In the genomic region with DNA sequence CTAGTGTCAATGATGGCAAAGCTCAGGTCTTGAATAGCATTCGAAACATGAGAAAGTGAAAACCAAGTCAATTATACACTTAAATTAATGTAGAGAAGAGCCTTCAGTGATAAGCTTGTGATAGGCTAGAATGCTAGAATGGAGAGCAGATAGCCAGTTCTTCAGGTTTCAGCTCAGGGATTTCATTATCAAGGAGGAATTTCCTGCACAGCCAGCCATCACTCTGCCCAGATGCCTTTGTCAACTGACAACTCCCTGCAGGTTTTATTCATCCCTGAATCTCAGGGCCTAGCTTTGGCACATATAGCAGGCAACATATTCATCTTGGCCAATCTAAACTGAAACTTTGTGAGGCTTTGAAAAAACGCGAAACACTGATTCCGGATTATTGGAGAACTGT, we compare ENCODE assay signal across 24 cellular contexts.
"Had no signal": no experiment of that assay in that cellular context is flagged by ENCODE, and none has a peak within 500 bp of the region (broad histone marks: within the 10 kb centered on the region; RNA-seq: fewer than 3 reads in every experiment).

No MANE protein-coding gene starts in this region.

- H3K36me3 Mint-ChIP-seq: activated naive CD8-positive, alpha-beta T cell treated with anti-CD3 and anti-CD28 coated beads, Interleukin-2, amount 10 ng/mL, durations not matched to agents 7 days and 5 days had no signal

- H3K4me3 Mint-ChIP-seq: activated CD4-positive, alpha-beta T cell treated with anti-CD3 and anti-CD28 coated beads for 36 hours; activated CD8-positive, alpha-beta T cell treated with anti-CD3 and anti-CD28 coated beads for 36 hours; activated naive CD8-positive, alpha-beta T cell treated with anti-CD3 and anti-CD28 coated beads, Interleukin-2, amount 10 ng/mL, durations not matched to agents 7 days and 5 days; activated T-cell treated with anti-CD3 and anti-CD28 coated beads, Interleukin-2, amount 50 U/mL, for 72 hours; T-helper 17 cell had no signal

- H3K4me1 ChIP-seq: adrenal gland, breast epithelium had no signal

- H3K9me3 ChIP-seq: adrenal gland had no signal

- DNase-seq: activated CD4-positive, alpha-beta T cell treated with anti-CD3 and anti-CD28 coated beads for 36 hours; activated CD4-positive, alpha-beta T cell treated with anti-CD3 and anti-CD28 coated beads, Interleukin-2, amount 50 U/mL, for 1 hour; activated CD4-positive, CD25-positive, alpha-beta regulatory T cell; activated CD8-positive, alpha-beta memory T cell treated with anti-CD3 and anti-CD28 coated beads, Interleukin-2, amount 50 U/mL, for 4 hours; activated CD8-positive, alpha-beta T cell treated with anti-CD3 and anti-CD28 coated beads for 36 hours; activated naive CD4-positive, alpha-beta T cell treated with anti-CD3 and anti-CD28 coated beads, Interleukin-2, amount 50 U/mL, for 16 hours; activated naive CD8-positive, alpha-beta T cell treated with anti-CD3 and anti-CD28 coated beads, Interleukin-2, amount 10 ng/mL, durations not matched to agents 7 days and 5 days; activated T-cell treated with anti-CD3 and anti-CD28 coated beads, Interleukin-2, amount 50 U/mL, for 72 hours; adrenal gland; central memory CD4-positive, alpha-beta T cell; MG63; NCI-H1105; NCI-H1436; NCI-H187 treated with DMSO at 0.1 percent for 48 hours; NCI-H2081 treated with DMSO at 0.1 percent for 48 hours; NCI-H2171 treated with DMSO at 0.1 percent for 48 hours; NCI-H345; NCI-H524; NCI-H82; SIG-M5; T-helper 17 cell; T-helper 9 cell had no signal

- ATAC-seq: activated CD4-positive, alpha-beta T cell treated with anti-CD3 and anti-CD28 coated beads for 36 hours; activated CD8-positive, alpha-beta T cell treated with anti-CD3 and anti-CD28 coated beads for 36 hours; activated T-cell treated with anti-CD3 and anti-CD28 coated beads, Interleukin-2, amount 50 U/mL, for 72 hours; T-helper 17 cell had no signal

- H3K27ac Mint-ChIP-seq: activated CD4-positive, alpha-beta T cell treated with anti-CD3 and anti-CD28 coated beads for 36 hours; activated CD8-positive, alpha-beta T cell treated with anti-CD3 and anti-CD28 coated beads for 36 hours; activated naive CD8-positive, alpha-beta T cell treated with anti-CD3 and anti-CD28 coated beads, Interleukin-2, amount 10 ng/mL, durations not matched to agents 7 days and 5 days; activated T-cell treated with anti-CD3 and anti-CD28 coated beads, Interleukin-2, amount 50 U/mL, for 72 hours; activated T-helper 2 cell treated with anti-CD3 and anti-CD28 coated beads, Interferon-gamma antibody, Interleukin-2, Interleukin-4, amounts not matched to agents 10 μg/mL and 5 μg/mL and 100 μg/mL, durations not matched to agents 14 hours and 24 hours and 36 hours; T-helper 17 cell had no signal

- H3K4me1 Mint-ChIP-seq: activated CD4-positive, alpha-beta T cell treated with anti-CD3 and anti-CD28 coated beads for 36 hours; activated naive CD8-positive, alpha-beta T cell treated with anti-CD3 and anti-CD28 coated beads, Interleukin-2, amount 10 ng/mL, durations not matched to agents 7 days and 5 days; T-helper 17 cell had no signal

- H3K27ac ChIP-seq: adrenal gland, breast epithelium had no signal

- H3K27me3 Mint-ChIP-seq: activated CD4-positive, alpha-beta T cell treated with anti-CD3 and anti-CD28 coated beads for 36 hours; activated CD8-positive, alpha-beta T cell treated with anti-CD3 and anti-CD28 coated beads for 36 hours; activated naive CD8-positive, alpha-beta T cell treated with anti-CD3 and anti-CD28 coated beads, Interleukin-2, amount 10 ng/mL, durations not matched to agents 7 days and 5 days; T-helper 17 cell had no signal

- H3K36me3 ChIP-seq: adrenal gland, breast epithelium, MG63 had no signal

- H3K27me3 ChIP-seq: adrenal gland, breast epithelium, MG63 had no signal

- H3K4me3 ChIP-seq: adrenal gland, breast epithelium, MG63 had no signal
